In genomic region chr6:166005846-166006592, GRCh38 we compare ENCODE assay signal across 8 cellular contexts.
DNase-seq lines count a peak whose midpoint lies in the region; ATAC-seq, FAIRE-seq and TF ChIP-seq lines count a peak whose summit lies in the region.

No MANE protein-coding gene starts in this region.

- CTCF ChIA-PET in A549 (lab: Yijun Ruan, JAX): interaction anchor here (0.7 to 5.8 kb wide), 11 partner anchors 14 to 121 kb away, joined by 3 to 52 read pairs (median 4); no protein-coding TSS in a partner anchor

- H3K4me1 ChIP-seq in A549: peaks cover 49% of the 10 kb centered on the region

- H3K27me3 Mint-ChIP-seq in activated naive CD8-positive, alpha-beta T cell treated with anti-CD3 and anti-CD28 coated beads for 36 hours: peaks cover 64% of the 10 kb centered on the region

- WGBS in A549 (ENCODE audit: missing lambda C conversion rate): 1% methylated on average over 26 of the region's 43 CpGs

- H3K9me3 ChIP-seq in A549: peaks cover 13% of the 10 kb centered on the region; the same call in 2 of the 3 replicates

- H3K27ac ChIP-seq in A549 (peak overlapping the region; percentile 99), coronary artery (peak overlapping the region; percentile 57 to 90)

- no peak for TF ChIP-seq CTCF in A549 (IDR thresholded peaks at IDR 0.05)
- no peak for TF ChIP-seq CTCF in coronary artery (IDR thresholded peaks at IDR 0.05)

- TF ChIP-seq RAD21 in A549 (conservative IDR thresholded peaks at IDR 0.05 in 1 of 2, IDR thresholded peaks at IDR 0.05 in 1 of 2): peak; percentile 15 to 45; a peak in 4 of 5 replicates

- H3K9me3 Mint-ChIP-seq in activated naive CD8-positive, alpha-beta T cell treated with anti-CD3 and anti-CD28 coated beads for 36 hours: no peaks in the 10 kb centered on the region

- TF ChIP-seq POLR2A in A549 (IDR thresholded peaks at IDR 0.05; ENCODE audit: low read length): no peak

- peak overlapping the region; percentile 29 for H3K4me3 ChIP-seq in A549
- H3K4me3 ChIP-seq in coronary artery: peak overlapping the region; percentile 71

- ATAC-seq in A549: peak; percentile 31 to 33
- ATAC-seq in HG02938 (IDR thresholded peaks at IDR 0.05; ENCODE audit: unreplicated experiment): no peak

- POLR2A ChIA-PET in A549 (lab: Yijun Ruan, JAX): interaction anchor here (0.8 to 4.1 kb wide), 8 partner anchors 22 to 100 kb away, joined by 3 to 79 read pairs (median 6); no protein-coding TSS in a partner anchor

- H3K4me3 Mint-ChIP-seq in activated naive CD8-positive, alpha-beta T cell treated with anti-CD3 and anti-CD28 coated beads for 36 hours: no peak overlapping the region

- peak overlapping the region; percentile 99 for H3K4me2 ChIP-seq in A549

- H3K27ac Mint-ChIP-seq in activated naive CD8-positive, alpha-beta T cell treated with anti-CD3 and anti-CD28 coated beads for 36 hours: no peak overlapping the region

- peak; percentile 98 to 99 for TF ChIP-seq EP300 in A549 (IDR thresholded peaks at IDR 0.05)

- H3K4me1 Mint-ChIP-seq in activated naive CD8-positive, alpha-beta T cell treated with anti-CD3 and anti-CD28 coated beads for 36 hours: peaks cover 4% of the 10 kb centered on the region

- peak; percentile 67 to 93 for DNase-seq in A549 (ENCODE audit: low read depth in 1 of 2, low spot score in 1 of 2)
- peak in 2 of 3 experiments; percentile 71 to 87 for DNase-seq in NCI-H1417 (lab: John Stamatoyannopoulos, UW)
- DNase-seq in coronary artery (ENCODE audit: low spot score): no peak
- peak; percentile 70 for DNase-seq in midbrain (lab: John Stamatoyannopoulos, UW)
- no peak for DNase-seq in stimulated activated CD4-positive, alpha-beta T cell treated with anti-CD3 and anti-CD28 coated beads, Interleukin-2, amount 100 ng/mL, for 24 hours
- DNase-seq in activated naive CD8-positive, alpha-beta T cell treated with anti-CD3 and anti-CD28 coated beads for 36 hours: no peak
- no peak for DNase-seq in activated CD4-positive, alpha-beta T cell treated with anti-CD3 and anti-CD28 coated beads for 1 hour

- FAIRE-seq in A549 (lab: Jason Lieb, UNC): no peak

- no peaks in the 10 kb centered on the region for H3K36me3 Mint-ChIP-seq in activated naive CD8-positive, alpha-beta T cell treated with anti-CD3 and anti-CD28 coated beads for 36 hours

TF ChIP-seq in A549, 52 proteins besides CTCF, POLR2A, EP300 and RAD21 (continues in another document):
- TF ChIP-seq CHD4 (IDR thresholded peaks at IDR 0.05; ENCODE audit: borderline replicate concordance): no peak
- TF ChIP-seq, protein P1, sequence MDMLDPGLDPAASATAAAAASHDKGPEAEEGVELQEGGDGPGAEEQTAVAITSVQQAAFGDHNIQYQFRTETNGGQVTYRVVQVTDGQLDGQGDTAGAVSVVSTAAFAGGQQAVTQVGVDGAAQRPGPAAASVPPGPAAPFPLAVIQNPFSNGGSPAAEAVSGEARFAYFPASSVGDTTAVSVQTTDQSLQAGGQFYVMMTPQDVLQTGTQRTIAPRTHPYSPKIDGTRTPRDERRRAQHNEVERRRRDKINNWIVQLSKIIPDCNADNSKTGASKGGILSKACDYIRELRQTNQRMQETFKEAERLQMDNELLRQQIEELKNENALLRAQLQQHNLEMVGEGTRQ (IDR thresholded peaks at IDR 0.05): no peak
- TF ChIP-seq EHF (CRISPR knock-in tag; IDR thresholded peaks at IDR 0.05): no peak
- TF ChIP-seq TFCP2L1 (CRISPR knock-in tag; IDR thresholded peaks at IDR 0.05): no peak
- TF ChIP-seq JUN (IDR thresholded peaks at IDR 0.05): peak; percentile 92 to 99
- peak; percentile 65; the same call in 1 of the 2 replicates for TF ChIP-seq MYC (IDR thresholded peaks at IDR 0.05; ENCODE audit: borderline replicate concordance, low read length)
- no peak for TF ChIP-seq RNF2 (IDR thresholded peaks at IDR 0.05; ENCODE audit: borderline replicate concordance, low read depth)
- peak; percentile 47; the same call in 1 of the 2 replicates for TF ChIP-seq FOXS1 (CRISPR knock-in tag; IDR thresholded peaks at IDR 0.05)
- TF ChIP-seq NFE2L2 (conservative IDR thresholded peaks at IDR 0.05; ENCODE audit: low read length): no peak
- TF ChIP-seq RCOR1 (IDR thresholded peaks at IDR 0.05; ENCODE audit: low read depth, low read length): no peak
- TF ChIP-seq SMC3 (IDR thresholded peaks at IDR 0.05): peak; percentile 30; the same call in 2 of the 3 replicates
- TF ChIP-seq FOSB (CRISPR knock-in tag; IDR thresholded peaks at IDR 0.05): no peak
- TF ChIP-seq CEBPB (IDR thresholded peaks at IDR 0.05): peak; percentile 23 to 60; a peak in 2 of 4 replicates
- peak; percentile 94 for TF ChIP-seq HOXB5 (CRISPR knock-in tag; IDR thresholded peaks at IDR 0.05)
- TF ChIP-seq HOXB13 (CRISPR knock-in tag; IDR thresholded peaks at IDR 0.05; ENCODE audit: low read depth): no peak; the same call in 1 of the 2 replicates
- no peak for TF ChIP-seq ZFP36 (IDR thresholded peaks at IDR 0.05; ENCODE audit: borderline replicate concordance, partially characterized antibody)
- TF ChIP-seq, protein P2, sequence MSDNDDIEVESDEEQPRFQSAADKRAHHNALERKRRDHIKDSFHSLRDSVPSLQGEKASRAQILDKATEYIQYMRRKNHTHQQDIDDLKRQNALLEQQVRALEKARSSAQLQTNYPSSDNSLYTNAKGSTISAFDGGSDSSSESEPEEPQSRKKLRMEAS (IDR thresholded peaks at IDR 0.05): peak; percentile 75
- TF ChIP-seq CHD2 (IDR thresholded peaks at IDR 0.05; ENCODE audit: low read length, partially characterized antibody): no peak
- TF ChIP-seq PHF8 (IDR thresholded peaks at IDR 0.05; ENCODE audit: borderline replicate concordance, low read depth): no peak
- no peak for TF ChIP-seq ELK1 (IDR thresholded peaks at IDR 0.05; ENCODE audit: low read depth, low read length)
- no peak for TF ChIP-seq HEYL (CRISPR knock-in tag; IDR thresholded peaks at IDR 0.05)
- no peak for TF ChIP-seq ZC3H11A (IDR thresholded peaks at IDR 0.05)
- TF ChIP-seq NR3C1 (IDR thresholded peaks at IDR 0.05): no peak
- no peak for TF ChIP-seq CBX8 (IDR thresholded peaks at IDR 0.05)
- TF ChIP-seq KDM1A (IDR thresholded peaks at IDR 0.05; ENCODE audit: low read depth): no peak
- TF ChIP-seq FOSL2 (IDR thresholded peaks at IDR 0.05): peak; percentile 48; the same call in 1 of the 2 replicates
- peak; percentile 76 for TF ChIP-seq FOSL2 (CRISPR knock-in tag; IDR thresholded peaks at IDR 0.05)
- TF ChIP-seq, protein P3, sequence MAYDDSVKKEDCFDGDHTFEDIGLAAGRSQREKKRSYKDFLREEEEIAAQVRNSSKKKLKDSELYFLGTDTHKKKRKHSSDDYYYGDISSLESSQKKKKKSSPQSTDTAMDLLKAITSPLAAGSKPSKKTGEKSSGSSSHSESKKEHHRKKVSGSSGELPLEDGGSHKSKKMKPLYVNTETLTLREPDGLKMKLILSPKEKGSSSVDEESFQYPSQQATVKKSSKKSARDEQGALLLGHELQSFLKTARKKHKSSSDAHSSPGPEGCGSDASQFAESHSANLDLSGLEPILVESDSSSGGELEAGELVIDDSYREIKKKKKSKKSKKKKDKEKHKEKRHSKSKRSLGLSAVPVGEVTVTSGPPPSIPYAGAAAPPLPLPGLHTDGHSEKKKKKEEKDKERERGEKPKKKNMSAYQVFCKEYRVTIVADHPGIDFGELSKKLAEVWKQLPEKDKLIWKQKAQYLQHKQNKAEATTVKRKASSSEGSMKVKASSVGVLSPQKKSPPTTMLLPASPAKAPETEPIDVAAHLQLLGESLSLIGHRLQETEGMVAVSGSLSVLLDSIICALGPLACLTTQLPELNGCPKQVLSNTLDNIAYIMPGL (CRISPR knock-in tag; IDR thresholded peaks at IDR 0.05; ENCODE audit: borderline replicate concordance): no peak
- peak; percentile 58; the same call in 1 of the 2 replicates for TF ChIP-seq ATOH8 (CRISPR knock-in tag; IDR thresholded peaks at IDR 0.05; ENCODE audit: low read depth)
- no peak for TF ChIP-seq RFX5 (IDR thresholded peaks at IDR 0.05)
- no peak for TF ChIP-seq SREBF2 (IDR thresholded peaks at IDR 0.05)
- no peak for TF ChIP-seq TP53 (CRISPR knock-in tag; IDR thresholded peaks at IDR 0.05)
- no peak for TF ChIP-seq ESRRA (IDR thresholded peaks at IDR 0.05; ENCODE audit: borderline replicate concordance, low read length)
- no peak for TF ChIP-seq HOXA7 (CRISPR knock-in tag; IDR thresholded peaks at IDR 0.05)
- TF ChIP-seq NPAS2 (CRISPR knock-in tag; IDR thresholded peaks at IDR 0.05; ENCODE audit: borderline replicate concordance): no peak
- TF ChIP-seq, protein P4, sequence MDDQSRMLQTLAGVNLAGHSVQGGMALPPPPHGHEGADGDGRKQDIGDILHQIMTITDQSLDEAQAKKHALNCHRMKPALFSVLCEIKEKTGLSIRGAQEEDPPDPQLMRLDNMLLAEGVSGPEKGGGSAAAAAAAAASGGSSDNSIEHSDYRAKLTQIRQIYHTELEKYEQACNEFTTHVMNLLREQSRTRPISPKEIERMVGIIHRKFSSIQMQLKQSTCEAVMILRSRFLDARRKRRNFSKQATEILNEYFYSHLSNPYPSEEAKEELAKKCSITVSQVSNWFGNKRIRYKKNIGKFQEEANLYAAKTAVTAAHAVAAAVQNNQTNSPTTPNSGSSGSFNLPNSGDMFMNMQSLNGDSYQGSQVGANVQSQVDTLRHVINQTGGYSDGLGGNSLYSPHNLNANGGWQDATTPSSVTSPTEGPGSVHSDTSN (IDR thresholded peaks at IDR 0.05): peak; percentile 89; the same call in 1 of the 2 replicates

Comparison
In these comparisons a context has a peak if more than half of its experiments do, and no peak if none do; other contexts are left out.
1. DNase-seq: peak in A549 (2 of 2), NCI-H1417 (2 of 3) and midbrain (single experiment); none in coronary artery (single experiment), stimulated activated CD4-positive, alpha-beta T cell treated with anti-CD3 and anti-CD28 coated beads, Interleukin-2, amount 100 ng/mL, for 24 hours (0 of 2), activated naive CD8-positive, alpha-beta T cell treated with anti-CD3 and anti-CD28 coated beads for 36 hours (single experiment) and activated CD4-positive, alpha-beta T cell treated with anti-CD3 and anti-CD28 coated beads for 1 hour (single experiment).